In genomic region chr7:120229094-120229493, GRCh38 we compare ENCODE assay signal across 30 cellular contexts. TPM values are rescaled to one million over a fixed set of nuclear protein-coding genes. Genes with fewer than 3 reads are reported as not detected.
"Had no signal": no experiment of that assay in that cellular context is flagged by ENCODE, and none has a peak within 500 bp of the region (broad histone marks: within the 10 kb centered on the region; RNA-seq: fewer than 3 reads in every experiment).

No MANE protein-coding gene starts in this region.

- H3K27ac Mint-ChIP-seq: endodermal cell; immature natural killer cell; natural killer cell treated with Interleukin-12 subunit alpha and Interleukin-12 subunit beta and Interleukin-15 and Interleukin-18, amount 100 ng/mL, for 72 hours; progenitor cell of endocrine pancreas; stimulated activated naive CD8-positive, alpha-beta T cell treated with anti-CD3 and anti-CD28 coated beads, Interleukin-15, amount 100 ng/mL, for 72 hours; type B pancreatic cell had no signal

- H3K36me3 Mint-ChIP-seq: immature natural killer cell, type B pancreatic cell had no signal

- H3K4me1 Mint-ChIP-seq: endodermal cell; immature natural killer cell; neural crest cell; stimulated activated naive CD8-positive, alpha-beta T cell treated with anti-CD3 and anti-CD28 coated beads, Interleukin-15, amount 100 ng/mL, for 72 hours had no signal

- H3K9me3 Mint-ChIP-seq: endodermal cell, type B pancreatic cell had no signal

- H3K27ac ChIP-seq: dorsolateral prefrontal cortex, epithelial cell of prostate, lower lobe of right lung, neutrophil, pancreas, right lobe of liver, thyroid gland had no signal

- H3K36me3 ChIP-seq: lower lobe of right lung, neutrophil, pancreas, right lobe of liver, thyroid gland had no signal

- H3K27me3 ChIP-seq: dorsolateral prefrontal cortex, neutrophil, pancreas, right lobe of liver, thyroid gland had no signal

- H3K4me1 ChIP-seq: lower lobe of right lung, pancreas, right lobe of liver, thyroid gland had no signal

- DNase-seq: central memory CD4-positive, alpha-beta T cell; dorsolateral prefrontal cortex; effector CD4-positive, alpha-beta T cell; endodermal cell; foreskin melanocyte; hypothalamus; immature natural killer cell; islet precursor cell; kidney glomerular epithelial cell; left colon; left ventricle myocardium superior; lower lobe of right lung; pancreas; right lobe of liver; stimulated activated CD4-positive, alpha-beta T cell treated with anti-CD3 and anti-CD28 coated beads, Interleukin-12 subunit alpha, Interleukin-12 subunit beta, amount 100 ng/mL, for 4 hours; stimulated activated CD4-positive, alpha-beta T cell treated with anti-CD3 and anti-CD28 coated beads, Interleukin-1b, Interleukin-23, amount 100 ng/mL, for 48 hours; stimulated activated CD4-positive, alpha-beta T cell treated with anti-CD3 and anti-CD28 coated beads, Interleukin-4, amount 100 ng/mL, for 1 hour; stimulated activated CD8-positive, alpha-beta memory T cell treated with anti-CD3 and anti-CD28 coated beads, Interleukin-4, amount 100 ng/mL, for 48 hours; stimulated activated naive CD4-positive, alpha-beta T cell; stimulated activated naive CD8-positive, alpha-beta T cell treated with anti-CD3 and anti-CD28 coated beads, Interleukin-15, amount 100 ng/mL, for 72 hours; thyroid gland had no signal

- H3K9me3 ChIP-seq: lower lobe of right lung, neutrophil, pancreas, right lobe of liver, thyroid gland had no signal

- H3K27me3 Mint-ChIP-seq: natural killer cell treated with Interleukin-12 subunit alpha and Interleukin-12 subunit beta and Interleukin-15 and Interleukin-18, amount 100 ng/mL, for 72 hours; progenitor cell of endocrine pancreas; stimulated activated naive CD8-positive, alpha-beta T cell treated with anti-CD3 and anti-CD28 coated beads, Interleukin-15, amount 100 ng/mL, for 72 hours; type B pancreatic cell had no signal

- H3K4me3 Mint-ChIP-seq: endodermal cell; immature natural killer cell; natural killer cell treated with Interleukin-12 subunit alpha and Interleukin-12 subunit beta and Interleukin-15 and Interleukin-18, amount 100 ng/mL, for 72 hours; neural crest cell; stimulated activated naive CD8-positive, alpha-beta T cell treated with anti-CD3 and anti-CD28 coated beads, Interleukin-15, amount 100 ng/mL, for 72 hours; type B pancreatic cell had no signal

- H3K4me3 ChIP-seq: dorsolateral prefrontal cortex, lower lobe of right lung, pancreas, right lobe of liver, smooth muscle cell, thyroid gland had no signal

- ATAC-seq: esophagus mucosa; left colon; left ventricle myocardium superior; lower lobe of right lung; natural killer cell treated with Interleukin-12 subunit alpha and Interleukin-12 subunit beta and Interleukin-15 and Interleukin-18, amount 100 ng/mL, for 72 hours; pancreas; right lobe of liver; stimulated activated naive CD8-positive, alpha-beta T cell treated with anti-CD3 and anti-CD28 coated beads, Interleukin-15, amount 100 ng/mL, for 72 hours had no signal

RNA-seq across cellular contexts. Expression of gene KCND2, which starts 43.9 kb away (rescaled TPM):
- total RNA-seq: esophagus mucosa; mononuclear cell; natural killer cell treated with Interleukin-12 subunit alpha and Interleukin-12 subunit beta and Interleukin-15 and Interleukin-18, amount 100 ng/mL, for 72 hours had no signal
